ENCODE assay signal across 21 cellular contexts in the genomic region with DNA sequence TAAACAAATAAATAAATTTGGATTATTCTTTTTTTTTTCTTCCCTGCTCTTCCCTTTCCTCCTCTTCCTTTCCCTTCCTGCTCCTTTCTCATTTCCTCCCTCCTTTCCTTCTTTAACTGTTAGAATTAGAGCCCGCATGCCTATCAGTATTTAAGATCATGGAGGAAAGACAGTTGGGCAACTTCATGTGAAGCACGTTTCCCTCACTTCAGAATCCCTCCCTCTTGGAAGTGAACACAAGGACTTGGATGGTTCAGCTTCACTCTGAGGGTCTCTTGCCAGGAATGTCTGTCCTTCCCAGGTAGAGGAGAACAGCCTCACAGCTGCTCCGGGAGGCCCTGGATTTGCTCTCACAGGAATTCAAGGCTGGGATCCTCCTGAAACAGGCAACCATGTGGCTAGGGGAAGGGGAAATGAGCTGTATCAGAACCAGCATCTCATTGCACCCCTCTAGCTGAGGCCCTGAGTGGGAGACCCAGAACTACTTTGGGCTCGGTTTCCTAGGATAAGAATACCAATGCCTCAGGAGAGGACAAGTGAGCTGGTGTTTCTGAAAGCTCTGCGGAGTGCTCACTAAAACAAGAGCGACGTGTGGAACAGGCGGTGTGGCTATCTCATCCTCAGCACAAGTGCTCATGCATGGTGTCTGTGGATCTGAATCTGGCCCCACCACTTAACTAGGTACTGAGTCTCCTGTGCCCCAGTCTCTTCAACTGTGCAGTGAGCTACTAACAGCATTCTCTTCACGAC.
A peak's percentile ranks its signal among the peaks of the same experiment; 100 is the strongest.
DNase-seq lines count a peak whose midpoint lies in the region; ATAC-seq and TF ChIP-seq lines count a peak whose summit lies in the region.
"Had no signal": no experiment of that assay in that cellular context is flagged by ENCODE, and none has a peak within 500 bp of the region (broad histone marks: within the 10 kb centered on the region; RNA-seq: fewer than 3 reads in every experiment).

No MANE protein-coding gene starts in this region.

- no peak overlapping the region for H3K4me3 ChIP-seq in right atrium auricular region
- H3K4me3 ChIP-seq: A549, BLaER1, GM23248 had no signal

- no peaks in the 10 kb centered on the region for H3K9me3 Mint-ChIP-seq in neural crest cell
- peaks cover 3% of the 10 kb centered on the region for H3K9me3 Mint-ChIP-seq in stimulated activated memory B cell treated with anti-CD40 and anti-IgM and Interleukin-4, amounts not matched to agents 10 μg/mL and 1 μg/mL and 100 μg/mL, for 72 hours
- no peaks in the 10 kb centered on the region for H3K9me3 Mint-ChIP-seq in natural killer cell

- no peak for ATAC-seq in Right ventricle myocardium superior (ENCODE audit: poor library complexity)
- ATAC-seq in stimulated activated memory B cell treated with anti-CD40 and anti-IgM and Interleukin-4, amounts not matched to agents 10 μg/mL and 1 μg/mL and 100 μg/mL, for 72 hours: peak; percentile 48
- ATAC-seq in HG03520 (IDR thresholded peaks at IDR 0.05; ENCODE audit: unreplicated experiment): no peak
- no peak for ATAC-seq in natural killer cell
- ATAC-seq: A549, HCT116 had no signal

- intact Hi-C loops in Right ventricle myocardium superior (cut with DNase I) (no loop called here), natural killer cell (cut with micrococcal nuclease) (no loop called here)

- peaks cover 52% of the 10 kb centered on the region for H3K4me1 Mint-ChIP-seq in neural crest cell
- H3K4me1 Mint-ChIP-seq in stimulated activated memory B cell treated with anti-CD40 and anti-IgM and Interleukin-4, amounts not matched to agents 10 μg/mL and 1 μg/mL and 100 μg/mL, for 72 hours: no peaks in the 10 kb centered on the region
- H3K4me1 Mint-ChIP-seq in natural killer cell: no peaks in the 10 kb centered on the region
- H3K4me1 Mint-ChIP-seq: CD14-positive monocyte; CD4-positive, alpha-beta memory T cell had no signal

- H3K9me3 ChIP-seq in right atrium auricular region: no peaks in the 10 kb centered on the region
- H3K9me3 ChIP-seq: BLaER1 had no signal

- TF ChIP-seq CTCF in right atrium auricular region (IDR thresholded peaks at IDR 0.05) (no peak), neural crest cell (conservative IDR thresholded peaks at IDR 0.05) (no peak), natural killer cell (IDR thresholded peaks at IDR 0.05) (no peak)

- H3K27me3 ChIP-seq in right atrium auricular region: no peaks in the 10 kb centered on the region
- H3K27me3 ChIP-seq: BLaER1 had no signal

- no peak overlapping the region for H3K4me3 Mint-ChIP-seq in neural crest cell
- no peak overlapping the region for H3K4me3 Mint-ChIP-seq in stimulated activated memory B cell treated with anti-CD40 and anti-IgM and Interleukin-4, amounts not matched to agents 10 μg/mL and 1 μg/mL and 100 μg/mL, for 72 hours
- no peak overlapping the region for H3K4me3 Mint-ChIP-seq in natural killer cell
- H3K4me3 Mint-ChIP-seq: CD14-positive monocyte; CD4-positive, alpha-beta memory T cell; HFFc6 had no signal

- H3K27me3 Mint-ChIP-seq in neural crest cell (ENCODE audit: low read depth): no peaks in the 10 kb centered on the region
- no peaks in the 10 kb centered on the region for H3K27me3 Mint-ChIP-seq in stimulated activated memory B cell treated with anti-CD40 and anti-IgM and Interleukin-4, amounts not matched to agents 10 μg/mL and 1 μg/mL and 100 μg/mL, for 72 hours
- H3K27me3 Mint-ChIP-seq in natural killer cell (ENCODE audit: low read depth in 2 of 2): no peaks in the 10 kb centered on the region
- H3K27me3 Mint-ChIP-seq: CD4-positive, alpha-beta memory T cell had no signal

- DNase-seq in right atrium auricular region (ENCODE audit: low spot score): peak; percentile 46
- DNase-seq in Right ventricle myocardium superior: no peak
- DNase-seq in neural crest cell (ENCODE audit: low read depth, low spot score): no peak
- DNase-seq in H4 (ENCODE audit: low spot score): no peak
- no peak for DNase-seq in natural killer cell
- DNase-seq: AML-193; Calu3; CD4-positive, alpha-beta memory T cell; DMS79 treated with DMSO at 0.1 percent for 48 hours; GF-D8; GM23248; H7; HFFc6; IMR-90 had no signal

- H3K4me1 ChIP-seq in right atrium auricular region: no peaks in the 10 kb centered on the region
- H3K4me1 ChIP-seq: A549, BLaER1 had no signal

- no peaks in the 10 kb centered on the region for H3K36me3 Mint-ChIP-seq in neural crest cell (ENCODE audit: low read depth)
- no peaks in the 10 kb centered on the region for H3K36me3 Mint-ChIP-seq in stimulated activated memory B cell treated with anti-CD40 and anti-IgM and Interleukin-4, amounts not matched to agents 10 μg/mL and 1 μg/mL and 100 μg/mL, for 72 hours
- no peaks in the 10 kb centered on the region for H3K36me3 Mint-ChIP-seq in natural killer cell
- H3K36me3 Mint-ChIP-seq: CD14-positive monocyte; CD4-positive, alpha-beta memory T cell had no signal

- no peak overlapping the region for H3K27ac ChIP-seq in right atrium auricular region
- H3K27ac ChIP-seq: 22Rv1, A549, BLaER1, GM23248 had no signal

- H3K27ac Mint-ChIP-seq in neural crest cell (ENCODE audit: unreplicated experiment): peak overlapping the region; percentile 31
- no peak overlapping the region for H3K27ac Mint-ChIP-seq in stimulated activated memory B cell treated with anti-CD40 and anti-IgM and Interleukin-4, amounts not matched to agents 10 μg/mL and 1 μg/mL and 100 μg/mL, for 72 hours
- no peak overlapping the region for H3K27ac Mint-ChIP-seq in natural killer cell
- H3K27ac Mint-ChIP-seq: CD14-positive monocyte; CD4-positive, alpha-beta memory T cell; HFFc6 had no signal

- no peaks in the 10 kb centered on the region for H3K36me3 ChIP-seq in right atrium auricular region
- H3K36me3 ChIP-seq: BLaER1 had no signal
